In the genomic region with DNA sequence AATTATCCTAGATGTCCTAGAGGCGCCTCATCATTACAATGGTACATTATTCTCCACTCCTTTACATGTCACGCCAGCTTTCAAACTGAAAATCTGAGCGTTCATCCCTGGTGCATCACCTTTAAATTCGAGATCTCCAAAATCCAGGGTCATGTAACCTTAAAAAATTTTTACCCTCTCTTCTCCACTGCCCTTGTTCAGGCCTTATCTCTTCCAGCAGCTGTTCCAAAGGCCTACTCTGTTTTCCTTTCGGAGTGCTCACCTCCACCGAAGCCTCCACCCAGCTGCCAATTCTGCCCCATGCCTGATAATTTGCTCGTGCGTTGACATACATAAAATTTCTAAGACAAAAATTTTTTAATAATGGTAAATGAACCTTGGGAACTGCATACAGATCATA, we compare ENCODE assay signal across 1 cellular context.
TF ChIP-seq lines count a peak whose summit lies in the region.

No MANE protein-coding gene starts in this region.

TF ChIP-seq in HCT116, 20 proteins besides CTCF, POLR2A, EP300 and RAD21 (continued from another document):
- TF ChIP-seq, protein P1, sequence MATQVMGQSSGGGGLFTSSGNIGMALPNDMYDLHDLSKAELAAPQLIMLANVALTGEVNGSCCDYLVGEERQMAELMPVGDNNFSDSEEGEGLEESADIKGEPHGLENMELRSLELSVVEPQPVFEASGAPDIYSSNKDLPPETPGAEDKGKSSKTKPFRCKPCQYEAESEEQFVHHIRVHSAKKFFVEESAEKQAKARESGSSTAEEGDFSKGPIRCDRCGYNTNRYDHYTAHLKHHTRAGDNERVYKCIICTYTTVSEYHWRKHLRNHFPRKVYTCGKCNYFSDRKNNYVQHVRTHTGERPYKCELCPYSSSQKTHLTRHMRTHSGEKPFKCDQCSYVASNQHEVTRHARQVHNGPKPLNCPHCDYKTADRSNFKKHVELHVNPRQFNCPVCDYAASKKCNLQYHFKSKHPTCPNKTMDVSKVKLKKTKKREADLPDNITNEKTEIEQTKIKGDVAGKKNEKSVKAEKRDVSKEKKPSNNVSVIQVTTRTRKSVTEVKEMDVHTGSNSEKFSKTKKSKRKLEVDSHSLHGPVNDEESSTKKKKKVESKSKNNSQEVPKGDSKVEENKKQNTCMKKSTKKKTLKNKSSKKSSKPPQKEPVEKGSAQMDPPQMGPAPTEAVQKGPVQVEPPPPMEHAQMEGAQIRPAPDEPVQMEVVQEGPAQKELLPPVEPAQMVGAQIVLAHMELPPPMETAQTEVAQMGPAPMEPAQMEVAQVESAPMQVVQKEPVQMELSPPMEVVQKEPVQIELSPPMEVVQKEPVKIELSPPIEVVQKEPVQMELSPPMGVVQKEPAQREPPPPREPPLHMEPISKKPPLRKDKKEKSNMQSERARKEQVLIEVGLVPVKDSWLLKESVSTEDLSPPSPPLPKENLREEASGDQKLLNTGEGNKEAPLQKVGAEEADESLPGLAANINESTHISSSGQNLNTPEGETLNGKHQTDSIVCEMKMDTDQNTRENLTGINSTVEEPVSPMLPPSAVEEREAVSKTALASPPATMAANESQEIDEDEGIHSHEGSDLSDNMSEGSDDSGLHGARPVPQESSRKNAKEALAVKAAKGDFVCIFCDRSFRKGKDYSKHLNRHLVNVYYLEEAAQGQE (IDR thresholded peaks at IDR 0.05; ENCODE audit: low read depth) = no peak
- TF ChIP-seq EZH2phosphoT487 (IDR thresholded peaks at IDR 0.05; ENCODE audit: borderline replicate concordance) (no peak), CEBPB (IDR thresholded peaks at IDR 0.05; ENCODE audit: low read depth) (no peak), ATF3 (IDR thresholded peaks at IDR 0.05) (no peak), YY1 (IDR thresholded peaks at IDR 0.05; ENCODE audit: extremely low read depth, insufficient replicate concordance, low read depth, low read length) (no peak), ZNF274 (IDR thresholded peaks at IDR 0.05; ENCODE audit: low read depth, low read length) (no peak), ELF1 (IDR thresholded peaks at IDR 0.05; ENCODE audit: borderline replicate concordance, low read depth) (no peak), MAX (IDR thresholded peaks at IDR 0.05) (no peak)
